ENCODE assay signal across 10 cellular contexts in genomic region chr7:100966542-100967291, GRCh38. TPM values are rescaled to one million over a fixed set of nuclear protein-coding genes. Genes with fewer than 3 reads are reported as not detected.
A peak's percentile ranks its signal among the peaks of the same experiment; 100 is the strongest.
DNase-seq lines count a peak whose midpoint lies in the region; ATAC-seq and TF ChIP-seq lines count a peak whose summit lies in the region.
"Had no signal": no experiment of that assay in that cellular context is flagged by ENCODE, and none has a peak within 500 bp of the region (broad histone marks: within the 10 kb centered on the region; RNA-seq: fewer than 3 reads in every experiment).

No MANE protein-coding gene starts in this region.

- peak; percentile 4 for ATAC-seq in effector memory CD8-positive, alpha-beta T cell (replicated peaks)
- ATAC-seq in GM21515 (IDR thresholded peaks at IDR 0.05; ENCODE audit: unreplicated experiment): no peak

- peak overlapping the region; percentile 1 for H2BK5ac ChIP-seq in neuronal stem cell (ENCODE audit: low read length)

- H2BK15ac ChIP-seq in neuronal stem cell (ENCODE audit: low read length): peak overlapping the region; percentile 17

- H3K4me3 ChIP-seq in MM.1S (ENCODE audit: low read length) (no peak overlapping the region), neuronal stem cell (ENCODE audit: low read length in 2 of 2) (peak overlapping the region in 1 of 2 donors; percentile 11)

- in situ Hi-C loops in ACHN (cut with HindIII; ENCODE audit: low pct_ligation_motif_present, low pct_unique_long_range_greater_than_20kb, low sequenced_read_pairs): no loop called here

- BruUV-seq in Calu3 (replicated peaks; lab: Mats Ljungman, UMichigan): no TSS peak

- CTCF ChIA-PET in Calu3 (lab: Charles Lee): interaction anchor here (1.1 kb wide), 1 partner anchor 111 kb away, joined by 6 read pairs; no protein-coding TSS in a partner anchor

- intact Hi-C loops in Calu3 (cut with micrococcal nuclease; ENCODE audit: unreplicated experiment): loop anchor here (5.0 to 10.0 kb wide), 2 partner anchors 72 to 91 kb away; partner anchors contain the start of gene ACHE

- H2AK5ac ChIP-seq in neuronal stem cell (ENCODE audit: low read depth, low read length): peak overlapping the region; percentile 5

- TF ChIP-seq CTCF in Calu3 (IDR thresholded peaks at IDR 0.05; ENCODE audit: unreplicated experiment): no peak
- no peak for TF ChIP-seq CTCF in MM.1S (IDR thresholded peaks at IDR 0.05; ENCODE audit: low read length)

- peaks cover 69% of the 10 kb centered on the region for H3K27me3 Mint-ChIP-seq in Calu3 (ENCODE audit: unreplicated experiment)
- peaks cover 58 to 83% of the 10 kb centered on the region in 2 donors for H3K27me3 Mint-ChIP-seq in effector memory CD8-positive, alpha-beta T cell

- no peak overlapping the region for H2BK120ac ChIP-seq in neuronal stem cell (ENCODE audit: low read depth, low read length)

- no peak overlapping the region for H4K91ac ChIP-seq in neuronal stem cell (ENCODE audit: low read depth, low read length, poor library complexity)

- no peak overlapping the region for H3K4ac ChIP-seq in neuronal stem cell (ENCODE audit: low read length)

- H3K9ac ChIP-seq in MM.1S (ENCODE audit: low read length) (no peak overlapping the region), neuronal stem cell (ENCODE audit: low read depth, low read length, poor library complexity) (peak overlapping the region; percentile 81)

- H3K4me1 ChIP-seq in MM.1S (ENCODE audit: low read length) (no peaks in the 10 kb centered on the region), neuronal stem cell (ENCODE audit: control insufficient read depth in 2 of 2, insufficient read depth in 1 of 2, low read depth in 1 of 2, low read length in 2 of 2) (peaks cover 0 to 9% of the 10 kb centered on the region in 2 donors)

- peaks cover 77% of the 10 kb centered on the region for H3K27me3 ChIP-seq in MM.1S (replicated peaks; ENCODE audit: insufficient read depth, low read length)
- H3K27me3 ChIP-seq in neuronal stem cell (ENCODE audit: control insufficient read depth in 3 of 3, insufficient read depth in 3 of 3, low read depth in 1 of 3, low read length in 3 of 3): peaks cover 15 to 68% (median 47%) of the 10 kb centered on the region in 3 experiments

- no peaks in the 10 kb centered on the region for H3K9me2 ChIP-seq in MM.1S (replicated peaks; ENCODE audit: insufficient read depth, low read length)

- H3K9me3 ChIP-seq in MM.1S (replicated peaks; ENCODE audit: insufficient read depth, low read length) (no peaks in the 10 kb centered on the region), neuronal stem cell (replicated peaks in 1 of 2; ENCODE audit: control insufficient read depth in 2 of 2, insufficient read depth in 1 of 2, low read depth in 1 of 2, low read length in 2 of 2) (peaks cover 0 to 2% of the 10 kb centered on the region in 2 donors)

- H4K8ac ChIP-seq in neuronal stem cell (ENCODE audit: low read depth, low read length): no peak overlapping the region

- no peaks in the 10 kb centered on the region for H3F3A ChIP-seq in MM.1S (ENCODE audit: insufficient read depth, low read length)

- H3K9me3 Mint-ChIP-seq in Calu3 (ENCODE audit: low read depth, unreplicated experiment): no peaks in the 10 kb centered on the region
- H3K9me3 Mint-ChIP-seq in effector memory CD8-positive, alpha-beta T cell: no peaks in the 10 kb centered on the region

- H3K4me2 ChIP-seq in MM.1S (ENCODE audit: low read depth, low read length): peak overlapping the region; percentile 59; the same call in 1 of the 2 replicates
- peak overlapping the region; percentile 90 for H3K4me2 ChIP-seq in neuronal stem cell (ENCODE audit: insufficient read depth, low read length, poor library complexity, severe bottlenecking)

- H3K14ac ChIP-seq in neuronal stem cell (ENCODE audit: low read length): peak overlapping the region; percentile 5

- H3K4me3 Mint-ChIP-seq in Calu3 (ENCODE audit: low read depth, unreplicated experiment): peak overlapping the region; percentile 67
- peak overlapping the region; percentile 47 to 71 for H3K4me3 Mint-ChIP-seq in effector memory CD8-positive, alpha-beta T cell

- H2BK12ac ChIP-seq in neuronal stem cell (ENCODE audit: low read length): peak overlapping the region; percentile 12

- H3K27ac Mint-ChIP-seq in Calu3 (ENCODE audit: unreplicated experiment): no peak overlapping the region
- H3K27ac Mint-ChIP-seq in effector memory CD8-positive, alpha-beta T cell: peak overlapping the region in 1 of 2 donors; percentile 2

- H2AFZ ChIP-seq in MM.1S (ENCODE audit: low read length) (no peak overlapping the region), neuronal stem cell (ENCODE audit: low read length) (peak overlapping the region; percentile 84)

- no peaks in the 10 kb centered on the region for H4K20me1 ChIP-seq in MM.1S (ENCODE audit: insufficient read depth, low read length)

- peak overlapping the region; percentile 97 for H3K23ac ChIP-seq in neuronal stem cell (ENCODE audit: low read depth, low read length, poor library complexity)

- peak overlapping the region; percentile 88 for H3K18ac ChIP-seq in neuronal stem cell (ENCODE audit: low read length)

- H3K36me3 ChIP-seq in MM.1S (replicated peaks; ENCODE audit: insufficient read depth, low read length): no peaks in the 10 kb centered on the region
- no peaks in the 10 kb centered on the region for H3K36me3 ChIP-seq in neuronal stem cell (replicated peaks in 1 of 2; ENCODE audit: control insufficient read depth in 2 of 2, insufficient read depth in 2 of 2, low read length in 2 of 2)

- peaks cover 6% of the 10 kb centered on the region for H3K36me3 Mint-ChIP-seq in Calu3 (ENCODE audit: insufficient read depth, unreplicated experiment)
- peaks cover 3% of the 10 kb centered on the region for H3K36me3 Mint-ChIP-seq in effector memory CD8-positive, alpha-beta T cell (ENCODE audit: insufficient read depth)

- WGBS in neuronal stem cell (ENCODE audit: extremely low coverage in 2 of 2, insufficient read length in 2 of 2, insufficient replicate concordance in 1 of 2), 2 donors: no CpG with 5 or more reads among the region's 40 CpGs

- DNase-seq in Calu3 (no peak), MM.1S (no peak), neuronal stem cell (ENCODE audit: low spot score) (no peak), middle frontal gyrus (ENCODE audit: extremely low spot score, low spot score) (no peak), ACHN (no peak), DMS53 treated with DMSO at 0.1 percent for 48 hours (lab: John Stamatoyannopoulos, UW; ENCODE audit: unreplicated experiment) (no peak)
- DNase-seq in effector memory CD8-positive, alpha-beta T cell: peak in 2 of 3 experiments; percentile 10 to 13
- DNase-seq: NCI-H1930 had no signal

- no peaks in the 10 kb centered on the region for H3K79me2 ChIP-seq in MM.1S (ENCODE audit: low read length)

- no peak overlapping the region for H3K27ac ChIP-seq in MM.1S (ENCODE audit: low read length)
- H3K27ac ChIP-seq in neuronal stem cell (replicated peaks; ENCODE audit: low read length): no peak overlapping the region
- H3K27ac ChIP-seq: skin epidermis had no signal

- no peaks in the 10 kb centered on the region for H3K4me1 Mint-ChIP-seq in Calu3 (ENCODE audit: low read depth, unreplicated experiment)
- peaks cover 15 to 18% of the 10 kb centered on the region in 2 donors for H3K4me1 Mint-ChIP-seq in effector memory CD8-positive, alpha-beta T cell (ENCODE audit: low read depth in 2 of 2)

- H3K79me1 ChIP-seq in neuronal stem cell (ENCODE audit: low read depth, low read length): peaks cover 1% of the 10 kb centered on the region

RNA-seq across cellular contexts. Expression of gene MUC12, which starts 2.6 kb away (rescaled TPM):
- 0.59 and 1.3 TPM in 2 replicates for total RNA-seq in Calu3 (2022)
- polyA plus RNA-seq in neuronal stem cell (2013, experiment 1 of 2): 10.2 TPM
- 11.2 TPM for polyA plus RNA-seq in neuronal stem cell (2013, experiment 2 of 2)

RNA-seq across cellular contexts. Expression of gene MUC3A, which starts 17.4 kb away (rescaled TPM):
- total RNA-seq in Calu3 (2022): 6.3 and 12.7 TPM in 2 replicates
- 5.0 TPM for polyA plus RNA-seq in neuronal stem cell (2013, experiment 1 of 2)
- 4.9 TPM for polyA plus RNA-seq in neuronal stem cell (2013, experiment 2 of 2)

RNA-seq across cellular contexts. Expression of gene MUC17, which starts 53.2 kb away (rescaled TPM):
- not detected in 2 replicates for total RNA-seq in Calu3 (2022)
- polyA plus RNA-seq in neuronal stem cell (2013, experiment 1 of 2): not detected
- not detected for polyA plus RNA-seq in neuronal stem cell (2013, experiment 2 of 2)

Comparison
In these comparisons a context has a peak if more than half of its experiments do, and no peak if none do; other contexts are left out.
1. DNase-seq: peak in effector memory CD8-positive, alpha-beta T cell (2 of 3); none in Calu3 (single experiment), MM.1S (single experiment), neuronal stem cell (single experiment), middle frontal gyrus (single experiment), ACHN (single experiment) and DMS53 treated with DMSO at 0.1 percent for 48 hours (single experiment).